In the genomic region with DNA sequence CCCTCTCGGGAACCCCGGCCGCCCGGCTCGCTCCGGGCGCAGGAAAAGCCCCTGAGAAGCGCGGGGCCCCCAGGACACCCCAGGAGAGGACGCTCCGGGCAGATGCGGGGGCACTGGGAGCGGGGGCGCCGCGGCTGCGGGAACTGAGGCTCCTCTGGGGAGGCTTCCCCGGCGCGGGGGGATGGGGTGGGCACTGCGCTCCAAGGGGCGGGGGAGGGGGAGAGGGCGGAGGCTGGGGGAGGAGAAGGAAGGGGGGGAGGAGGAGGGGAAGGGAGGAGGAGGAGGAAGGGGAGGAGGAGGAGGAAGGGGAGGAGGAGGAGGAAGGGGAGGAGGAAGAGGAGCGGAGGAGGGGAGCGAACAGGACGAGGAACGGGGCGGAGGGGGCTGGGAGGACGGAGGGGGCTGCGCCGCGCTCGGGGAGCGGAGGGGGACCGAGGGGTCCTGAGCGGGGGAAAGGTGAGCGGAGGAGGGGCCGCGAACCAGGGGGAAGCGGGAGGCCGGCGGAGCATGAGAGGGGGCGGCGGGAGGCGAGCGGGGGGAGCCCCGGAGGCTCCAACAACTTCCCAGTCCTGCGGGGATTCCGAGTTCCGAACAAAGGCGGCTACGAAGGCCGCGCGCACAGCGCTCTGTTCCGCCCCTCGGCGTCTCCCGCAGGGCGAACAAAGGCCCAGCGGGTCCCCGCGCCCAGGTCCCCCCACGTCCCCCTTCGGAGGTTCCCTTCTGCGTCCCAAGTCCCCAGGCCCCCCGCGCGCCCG, we compare ENCODE assay signal across 8 cellular contexts. TPM values are rescaled to one million over a fixed set of nuclear protein-coding genes. Genes with fewer than 3 reads are reported as not detected.
DNase-seq lines count a peak whose midpoint lies in the region; ATAC-seq and TF ChIP-seq lines count a peak whose summit lies in the region.

No MANE protein-coding gene starts in this region.

- no peak overlapping the region for H3K4me3 Mint-ChIP-seq in activated CD8-positive, alpha-beta memory T cell treated with anti-CD3 and anti-CD28 coated beads, Interleukin-2, amount 10 ng/mL, durations not matched to agents 7 days and 5 days
- peak overlapping the region; percentile 89 for H3K4me3 Mint-ChIP-seq in endodermal cell
- H3K4me3 Mint-ChIP-seq in activated naive CD4-positive, alpha-beta T cell treated with anti-CD3 and anti-CD28 coated beads for 36 hours, result no peak overlapping the region

- H3K4me1 ChIP-seq in endodermal cell (ENCODE audit: control insufficient read depth, insufficient read depth, low read length) (peaks cover 3% of the 10 kb centered on the region), mesodermal cell (ENCODE audit: control insufficient read depth, insufficient read depth, low read length, poor library complexity, severe bottlenecking) (peaks cover 21% of the 10 kb centered on the region), aorta (ENCODE audit: control insufficient read depth in 1 of 2, insufficient read depth in 2 of 2, low read length in 2 of 2) (no peaks in the 10 kb centered on the region)

- H3K27ac ChIP-seq in endodermal cell (ENCODE audit: low read depth, low read length) (peak overlapping the region; percentile 90), mesodermal cell (ENCODE audit: low read depth, low read length, severe bottlenecking) (peak overlapping the region; percentile 90), aorta (ENCODE audit: low read depth in 1 of 2, low read length in 2 of 2) (peak overlapping the region; percentile 92 to 98)

- peaks cover 45% of the 10 kb centered on the region for H3K27me3 Mint-ChIP-seq in activated CD8-positive, alpha-beta memory T cell treated with anti-CD3 and anti-CD28 coated beads, Interleukin-2, amount 10 ng/mL, durations not matched to agents 7 days and 5 days
- peaks cover 36% of the 10 kb centered on the region for H3K27me3 Mint-ChIP-seq in endodermal cell (ENCODE audit: insufficient read depth)
- peaks cover 45% of the 10 kb centered on the region for H3K27me3 Mint-ChIP-seq in activated naive CD4-positive, alpha-beta T cell treated with anti-CD3 and anti-CD28 coated beads for 36 hours (ENCODE audit: low read depth)

- H3K4me3 ChIP-seq in endodermal cell (ENCODE audit: low read length) (peak overlapping the region; percentile 84), mesodermal cell (ENCODE audit: extremely low read depth, insufficient read depth, low read length, poor library complexity, severe bottlenecking) (peak overlapping the region; percentile 76), aorta (ENCODE audit: low read length in 2 of 2) (peak overlapping the region; percentile 79 to 89)

- ATAC-seq in activated CD8-positive, alpha-beta memory T cell treated with anti-CD3 and anti-CD28 coated beads, Interleukin-2, amount 10 ng/mL, durations not matched to agents 7 days and 5 days, result no peak
- ATAC-seq in aorta (ENCODE audit: low FRiP score), result peak; percentile 44

- CTCF ChIA-PET in activated CD8-positive, alpha-beta memory T cell treated with anti-CD3 and anti-CD28 coated beads, Interleukin-2, amount 10 ng/mL, durations not matched to agents 7 days and 5 days (lab: Charles Lee), result no interaction called here
- CTCF ChIA-PET in activated naive CD4-positive, alpha-beta T cell treated with anti-CD3 and anti-CD28 coated beads for 36 hours (lab: Charles Lee), result no interaction called here

- H3K36me3 Mint-ChIP-seq in activated CD8-positive, alpha-beta memory T cell treated with anti-CD3 and anti-CD28 coated beads, Interleukin-2, amount 10 ng/mL, durations not matched to agents 7 days and 5 days, result no peaks in the 10 kb centered on the region
- peaks cover 16% of the 10 kb centered on the region for H3K36me3 Mint-ChIP-seq in endodermal cell (ENCODE audit: low read depth)
- no peaks in the 10 kb centered on the region for H3K36me3 Mint-ChIP-seq in activated naive CD4-positive, alpha-beta T cell treated with anti-CD3 and anti-CD28 coated beads for 36 hours (ENCODE audit: low read depth)

- no peak for TF ChIP-seq CTCF in endodermal cell (conservative IDR thresholded peaks at IDR 0.05)

- peak; percentile 47 for DNase-seq in activated CD8-positive, alpha-beta memory T cell treated with anti-CD3 and anti-CD28 coated beads, Interleukin-2, amount 50 U/mL, for 48 hours
- DNase-seq in activated CD8-positive, alpha-beta memory T cell treated with anti-CD3 and anti-CD28 coated beads, Interleukin-2, amount 10 ng/mL, durations not matched to agents 7 days and 5 days, result no peak
- peak; percentile 82 for DNase-seq in endodermal cell
- peak in 1 of 2 donors; percentile 88 for DNase-seq in aorta
- DNase-seq in activated naive CD4-positive, alpha-beta T cell treated with Interleukin-2 at 50 U/mL for 16 hours, result no peak
- no peak for DNase-seq in NCI-H526 treated with DMSO at 0.1 percent for 48 hours (lab: John Stamatoyannopoulos, UW)
- no peak for DNase-seq in activated naive CD4-positive, alpha-beta T cell treated with anti-CD3 and anti-CD28 coated beads for 36 hours

- H3K4me1 Mint-ChIP-seq in activated CD8-positive, alpha-beta memory T cell treated with anti-CD3 and anti-CD28 coated beads, Interleukin-2, amount 10 ng/mL, durations not matched to agents 7 days and 5 days, result peaks cover 7% of the 10 kb centered on the region
- peaks cover 19% of the 10 kb centered on the region for H3K4me1 Mint-ChIP-seq in endodermal cell
- H3K4me1 Mint-ChIP-seq in activated naive CD4-positive, alpha-beta T cell treated with anti-CD3 and anti-CD28 coated beads for 36 hours (ENCODE audit: low read depth), result peaks cover 5% of the 10 kb centered on the region

- WGBS in endodermal cell (ENCODE audit: insufficient coverage in 1 of 2, insufficient read length in 1 of 2), 2 experiments, result 0% methylated on average over 65 of the region's 71 CpGs; no CpG with 5 or more reads in 1 of the 2 experiments
- 0% methylated on average over 22 to 35 of the region's 71 CpGs for WGBS in mesodermal cell (ENCODE audit: insufficient coverage in 2 of 2), 2 experiments
- 0 to 1% methylated on average over 29 to 70 of the region's 71 CpGs for WGBS in aorta, 2 donors

- H3K9me3 ChIP-seq in endodermal cell (ENCODE audit: control insufficient read depth, low read length) (no peaks in the 10 kb centered on the region), mesodermal cell (ENCODE audit: control insufficient read depth, low read length) (no peaks in the 10 kb centered on the region), aorta (ENCODE audit: control insufficient read depth, low read length) (no peaks in the 10 kb centered on the region)

- H3K9ac ChIP-seq in endodermal cell (ENCODE audit: extremely low read depth, low read length, poor library complexity, severe bottlenecking), result peak overlapping the region; percentile 75

- H3K36me3 ChIP-seq in endodermal cell (ENCODE audit: control insufficient read depth, insufficient read depth, low read length), result peaks cover 20% of the 10 kb centered on the region
- peaks cover 37% of the 10 kb centered on the region for H3K36me3 ChIP-seq in mesodermal cell (ENCODE audit: control insufficient read depth, insufficient read depth, low read length)
- no peaks in the 10 kb centered on the region for H3K36me3 ChIP-seq in aorta (ENCODE audit: control insufficient read depth in 1 of 2, insufficient read depth in 2 of 2, low read length in 1 of 2)

- no peaks in the 10 kb centered on the region for H3K9me3 Mint-ChIP-seq in activated CD8-positive, alpha-beta memory T cell treated with anti-CD3 and anti-CD28 coated beads, Interleukin-2, amount 10 ng/mL, durations not matched to agents 7 days and 5 days (ENCODE audit: low read depth)
- no peaks in the 10 kb centered on the region for H3K9me3 Mint-ChIP-seq in endodermal cell
- no peaks in the 10 kb centered on the region for H3K9me3 Mint-ChIP-seq in activated naive CD4-positive, alpha-beta T cell treated with anti-CD3 and anti-CD28 coated beads for 36 hours

- no peaks in the 10 kb centered on the region for H3K27me3 ChIP-seq in endodermal cell (ENCODE audit: control insufficient read depth, insufficient read depth, low read length, poor library complexity, severe bottlenecking)
- no peaks in the 10 kb centered on the region for H3K27me3 ChIP-seq in aorta (ENCODE audit: control insufficient read depth in 1 of 2, insufficient read depth in 2 of 2, low read length in 1 of 2)

- H3K27ac Mint-ChIP-seq in activated CD8-positive, alpha-beta memory T cell treated with anti-CD3 and anti-CD28 coated beads, Interleukin-2, amount 10 ng/mL, durations not matched to agents 7 days and 5 days, result no peak overlapping the region
- H3K27ac Mint-ChIP-seq in endodermal cell, result peak overlapping the region; percentile 76
- H3K27ac Mint-ChIP-seq in activated naive CD4-positive, alpha-beta T cell treated with anti-CD3 and anti-CD28 coated beads for 36 hours, result no peak overlapping the region

- intact Hi-C loops in aorta (cut with DNase I), result loop anchor here (2.0 to 10.0 kb wide), 4 partner anchors 71 to 151 kb away; no protein-coding TSS in a partner anchor
- intact Hi-C loops in activated naive CD4-positive, alpha-beta T cell treated with anti-CD3 and anti-CD28 coated beads for 36 hours (cut with micrococcal nuclease), result no loop called here

RNA-seq across cellular contexts. Expression of gene PXDN, which starts 0.7 kb away (rescaled TPM):
- total RNA-seq in activated CD8-positive, alpha-beta memory T cell treated with anti-CD3 and anti-CD28 coated beads, Interleukin-2, amount 10 ng/mL, durations not matched to agents 7 days and 5 days, result 1 to 10 TPM; 2.0 to 3.1 TPM
- total RNA-seq in endodermal cell (100 to 1,000 TPM; 212 to 247 TPM), aorta (100 to 1,000 TPM; 100 to 109 TPM)
- polyA plus RNA-seq in endodermal cell (2013, experiment 1 of 2), result 106 TPM
- 104 TPM for polyA plus RNA-seq in endodermal cell (2013, experiment 2 of 2)
- 297 TPM for polyA plus RNA-seq in mesodermal cell (2013, experiment 1 of 2)
- polyA plus RNA-seq in mesodermal cell (2013, experiment 2 of 2), result 256 TPM
- 10 to 100 TPM; 10.6 to 63.0 TPM for polyA plus RNA-seq in aorta
- total RNA-seq in activated naive CD4-positive, alpha-beta T cell treated with anti-CD3 and anti-CD28 coated beads for 36 hours, result under 1 TPM in 1 of 2 experiments, not detected in 1; 0.05 TPM

Comparison
In these comparisons a context has a peak if more than half of its experiments do, and no peak if none do; other contexts are left out.
1. DNase-seq: peak in activated CD8-positive, alpha-beta memory T cell treated with anti-CD3 and anti-CD28 coated beads, Interleukin-2, amount 50 U/mL, for 48 hours (single experiment) and endodermal cell (single experiment); none in activated CD8-positive, alpha-beta memory T cell treated with anti-CD3 and anti-CD28 coated beads, Interleukin-2, amount 10 ng/mL, durations not matched to agents 7 days and 5 days (single experiment), activated naive CD4-positive, alpha-beta T cell treated with Interleukin-2 at 50 U/mL for 16 hours (single experiment), NCI-H526 treated with DMSO at 0.1 percent for 48 hours (single experiment) and activated naive CD4-positive, alpha-beta T cell treated with anti-CD3 and anti-CD28 coated beads for 36 hours (single experiment).
2. RNA of gene PXDN, which starts 0.7 kb away (total RNA-seq): 212 to 247 TPM in endodermal cell and 100 to 109 TPM in aorta; 2.0 to 3.1 TPM in activated CD8-positive, alpha-beta memory T cell treated with anti-CD3 and anti-CD28 coated beads, Interleukin-2, amount 10 ng/mL, durations not matched to agents 7 days and 5 days and 0.05 TPM in activated naive CD4-positive, alpha-beta T cell treated with anti-CD3 and anti-CD28 coated beads for 36 hours; every median in the first group is over 10 times any median in the second.
3. Peak in every context shown above with its lines, with median percentiles within 50 percentile points of each other: H3K27ac ChIP-seq and H3K4me3 ChIP-seq.